In genomic region chr3:100427694-100428093, GRCh38 we compare ENCODE assay signal across 17 cellular contexts.
"Had no signal": no experiment of that assay in that cellular context is flagged by ENCODE, and none has a peak within 500 bp of the region (broad histone marks: within the 10 kb centered on the region; RNA-seq: fewer than 3 reads in every experiment).

No MANE protein-coding gene starts in this region.

- H2AFZ ChIP-seq: parathyroid adenoma had no signal

- ATAC-seq: effector memory CD8-positive, alpha-beta T cell; lower lobe of right lung; naive thymus-derived CD4-positive, alpha-beta T cell had no signal

- H3K9me3 ChIP-seq: heart left ventricle, lower lobe of right lung, spleen, upper lobe of left lung had no signal

- H3K9ac ChIP-seq: parathyroid adenoma had no signal

- H3K4me1 ChIP-seq: lower lobe of right lung, parathyroid adenoma, spleen, upper lobe of left lung had no signal

- H3K27ac ChIP-seq: lower lobe of right lung, parathyroid adenoma, spleen, upper lobe of left lung had no signal

- H3K27me3 ChIP-seq: heart left ventricle, spleen, upper lobe of left lung had no signal

- H3K4me3 ChIP-seq: lower lobe of right lung, spleen, upper lobe of left lung had no signal

- DNase-seq: activated CD4-positive, alpha-beta memory T cell treated with anti-CD3 and anti-CD28 coated beads, Interleukin-2, amount 10 ng/mL, durations not matched to agents 7 days and 5 days; activated CD4-positive, alpha-beta T cell treated with anti-CD3 and anti-CD28 coated beads for 1 hour; activated CD8-positive, alpha-beta memory T cell treated with anti-CD3 and anti-CD28 coated beads, Interleukin-2, amount 50 U/mL, for 48 hours; activated naive CD8-positive, alpha-beta T cell treated with anti-CD3 and anti-CD28 coated beads, Interleukin-2, amount 10 ng/mL, durations not matched to agents 7 days and 5 days; central memory CD4-positive, alpha-beta T cell; effector memory CD8-positive, alpha-beta T cell; foreskin fibroblast; heart left ventricle; lower lobe of right lung; naive thymus-derived CD4-positive, alpha-beta T cell; retina; spleen; stimulated activated naive CD4-positive, alpha-beta T cell; substantia nigra; T-helper 9 cell; upper lobe of left lung had no signal

- H3K79me2 ChIP-seq: parathyroid adenoma had no signal

- H3K36me3 ChIP-seq: heart left ventricle, lower lobe of right lung, spleen, upper lobe of left lung had no signal
